In the genomic region with DNA sequence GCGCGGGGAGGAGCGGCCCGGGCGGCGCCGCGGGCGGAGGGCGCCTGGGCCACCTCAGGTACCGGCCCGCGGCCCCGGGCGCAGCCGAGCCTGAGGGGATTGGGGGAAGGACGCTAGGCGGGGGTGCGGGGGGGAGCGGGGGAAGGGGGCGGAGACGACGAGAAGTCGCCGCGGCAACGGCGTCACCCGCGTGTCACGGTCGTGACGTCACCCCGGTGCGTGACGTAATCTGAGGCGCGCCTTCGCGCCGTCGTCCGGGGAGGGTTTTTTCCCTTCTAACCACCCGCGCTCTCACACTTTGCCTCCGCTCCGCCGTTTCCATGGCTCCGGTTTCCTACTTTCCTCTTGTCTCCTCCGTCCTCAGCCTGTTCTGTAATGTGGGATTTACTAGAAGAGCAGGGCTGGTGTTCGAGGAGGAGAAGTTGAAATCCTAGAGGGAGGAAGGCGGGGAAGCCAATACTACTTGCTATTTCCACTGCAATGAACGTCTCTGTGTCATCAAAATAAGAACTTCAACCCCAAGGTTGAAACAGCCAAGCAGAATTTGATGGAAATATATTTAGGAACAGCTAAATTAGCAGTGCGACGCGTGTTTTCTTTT, we compare ENCODE assay signal across 8 cellular contexts. TPM values are rescaled to one million over a fixed set of nuclear protein-coding genes. Genes with fewer than 3 reads are reported as not detected.
A peak's percentile ranks its signal among the peaks of the same experiment; 100 is the strongest.
DNase-seq lines count a peak whose midpoint lies in the region; ATAC-seq and TF ChIP-seq lines count a peak whose summit lies in the region.

A gene (minus strand): TSS at position 109 of the 601 bp plus-strand sequence. CDS start 226 bp downstream, outside the sequence.

- H3K36me3 Mint-ChIP-seq in endodermal cell (ENCODE audit: low read depth): peaks cover 2% of the 10 kb centered on the region

- H3K4me1 ChIP-seq in HUES48 (ENCODE audit: control insufficient read depth, insufficient read depth, low read length) (peaks cover 19% of the 10 kb centered on the region), NT2/D1 (ENCODE audit: insufficient read depth, insufficient read length) (no peaks in the 10 kb centered on the region), endodermal cell (ENCODE audit: control insufficient read depth, insufficient read depth, low read length) (no peaks in the 10 kb centered on the region)

- H3K27ac Mint-ChIP-seq in endodermal cell: peak within 1 kb of the TSS; percentile 96

- no peak for TF ChIP-seq CTCF in endodermal cell (conservative IDR thresholded peaks at IDR 0.05)

- H3K27ac ChIP-seq in HUES48 (ENCODE audit: low read depth, low read length) (peak within 1 kb of the TSS; percentile 98), endodermal cell (ENCODE audit: low read depth, low read length) (peak within 1 kb of the TSS; percentile 96)

- no peak within 1 kb of the TSS for H3K4me3 Mint-ChIP-seq in endodermal cell

- H3K9me3 ChIP-seq in HUES48 (ENCODE audit: control insufficient read depth, insufficient read depth, low read length) (no peaks in the 10 kb centered on the region), NT2/D1 (ENCODE audit: insufficient read depth, low read length) (no peaks in the 10 kb centered on the region), endodermal cell (ENCODE audit: control insufficient read depth, low read length) (no peaks in the 10 kb centered on the region)

- H3K36me3 ChIP-seq in HUES48 (ENCODE audit: control insufficient read depth, insufficient read depth, low read length) (no peaks in the 10 kb centered on the region), NT2/D1 (ENCODE audit: insufficient read depth, insufficient read length, low read length) (no peaks in the 10 kb centered on the region), endodermal cell (ENCODE audit: control insufficient read depth, insufficient read depth, low read length) (no peaks in the 10 kb centered on the region)

- no peaks in the 10 kb centered on the region for H3K9me3 Mint-ChIP-seq in endodermal cell

- DNase-seq in COR-L47 (lab: John Stamatoyannopoulos, UW) (peak; percentile 70), NT2/D1 (ENCODE audit: low read depth, low spot score) (peak; percentile 78), endodermal cell (peak; percentile 94), mesenteric fat pad (ENCODE audit: low spot score) (peak; percentile 99)
- DNase-seq in activated CD8-positive, alpha-beta memory T cell treated with anti-CD3 and anti-CD28 coated beads, Interleukin-2, amount 50 U/mL, for 24 hours (ENCODE audit: extremely low read depth): peak; percentile 83
- peak; percentile 83 for DNase-seq in stimulated activated CD8-positive, alpha-beta memory T cell treated with anti-CD3 and anti-CD28 coated beads, Interleukin-15, amount 100 ng/mL, for 1 hour (ENCODE audit: low read depth)

- 2 to 3% methylated on average over 17 to 47 of the region's 56 CpGs for WGBS in endodermal cell (ENCODE audit: insufficient coverage in 1 of 2, insufficient read length in 1 of 2), 2 experiments

- H3K4me3 ChIP-seq in HUES48 (ENCODE audit: low read depth, low read length) (peak within 1 kb of the TSS; percentile 92), NT2/D1 (ENCODE audit: insufficient read length, low read depth) (peak within 1 kb of the TSS; percentile 80), endodermal cell (ENCODE audit: low read length) (peak within 1 kb of the TSS; percentile 89)

- ATAC-seq in GM21390 (IDR thresholded peaks at IDR 0.05; ENCODE audit: unreplicated experiment): peak; percentile 34

- peak within 1 kb of the TSS; percentile 98 for H3K9ac ChIP-seq in HUES48 (ENCODE audit: low read depth, low read length)
- H3K9ac ChIP-seq in NT2/D1 (ENCODE audit: insufficient read length, low read depth): peak within 1 kb of the TSS; percentile 82
- H3K9ac ChIP-seq in endodermal cell (ENCODE audit: extremely low read depth, low read length, poor library complexity, severe bottlenecking): peak within 1 kb of the TSS; percentile 94

- peaks cover 16% of the 10 kb centered on the region for H3K27me3 Mint-ChIP-seq in endodermal cell (ENCODE audit: insufficient read depth)

- no peaks in the 10 kb centered on the region for H3K27me3 ChIP-seq in HUES48 (ENCODE audit: control insufficient read depth, insufficient read depth, low read length)
- no peaks in the 10 kb centered on the region for H3K27me3 ChIP-seq in NT2/D1 (ENCODE audit: insufficient read depth, insufficient read length)
- peaks cover 12% of the 10 kb centered on the region for H3K27me3 ChIP-seq in endodermal cell (ENCODE audit: control insufficient read depth, insufficient read depth, low read length, poor library complexity, severe bottlenecking)

- no peaks in the 10 kb centered on the region for H3K4me1 Mint-ChIP-seq in endodermal cell

RNA-seq across cellular contexts. Expression of the gene that starts here (rescaled TPM):
- 10 to 100 TPM; 45.7 to 46.7 TPM for total RNA-seq in endodermal cell
- polyA plus RNA-seq in endodermal cell (2013, experiment 1 of 2): 18.4 TPM
- polyA plus RNA-seq in endodermal cell (2013, experiment 2 of 2): 18.5 TPM
- 34.7 TPM for total RNA-seq in mesenteric fat pad

Comparison
In these comparisons a context has a peak if more than half of its experiments do, and no peak if none do; other contexts are left out.
1. Peak in every context shown above with its lines: DNase-seq, ATAC-seq, H3K4me3 ChIP-seq and H3K27ac ChIP-seq.